In genomic region chr9:35951736-35952135, GRCh38 we compare ENCODE assay signal across 1 cellular context.
TF ChIP-seq lines count a peak whose summit lies in the region.

No MANE protein-coding gene starts in this region.

TF ChIP-seq in HCT116, 20 proteins besides CTCF, POLR2A, EP300 and RAD21 (continued from another document):
- TF ChIP-seq ZBTB33 (IDR thresholded peaks at IDR 0.05; ENCODE audit: extremely low read depth, insufficient replicate concordance, low read length) = no peak
- no peak for TF ChIP-seq EGR1 (IDR thresholded peaks at IDR 0.05; ENCODE audit: low read depth)
- TF ChIP-seq MAX (IDR thresholded peaks at IDR 0.05) = no peak
- no peak for TF ChIP-seq FOSL1 (IDR thresholded peaks at IDR 0.05; ENCODE audit: low read depth)
- no peak for TF ChIP-seq ATF3 (IDR thresholded peaks at IDR 0.05)
- no peak for TF ChIP-seq TCF7L2 (IDR thresholded peaks at IDR 0.05; ENCODE audit: borderline replicate concordance, extremely low read depth, insufficient read depth, insufficient read length)
- no peak for TF ChIP-seq EZH2phosphoT487 (IDR thresholded peaks at IDR 0.05; ENCODE audit: borderline replicate concordance)
- TF ChIP-seq CEBPB (IDR thresholded peaks at IDR 0.05; ENCODE audit: low read depth) = no peak
TF ChIP-seq in HCT116: peak in this region for 0.
